1 cellular context compared by ENCODE assay signal in genomic region chr16:85860413-85861094, GRCh38.
TF ChIP-seq lines count a peak whose summit lies in the region.

No MANE protein-coding gene starts in this region.

TF ChIP-seq in GM23338, 12 proteins besides CTCF, POLR2A, EP300 and RAD21 (continued from another document):
- TF ChIP-seq, protein P1, sequence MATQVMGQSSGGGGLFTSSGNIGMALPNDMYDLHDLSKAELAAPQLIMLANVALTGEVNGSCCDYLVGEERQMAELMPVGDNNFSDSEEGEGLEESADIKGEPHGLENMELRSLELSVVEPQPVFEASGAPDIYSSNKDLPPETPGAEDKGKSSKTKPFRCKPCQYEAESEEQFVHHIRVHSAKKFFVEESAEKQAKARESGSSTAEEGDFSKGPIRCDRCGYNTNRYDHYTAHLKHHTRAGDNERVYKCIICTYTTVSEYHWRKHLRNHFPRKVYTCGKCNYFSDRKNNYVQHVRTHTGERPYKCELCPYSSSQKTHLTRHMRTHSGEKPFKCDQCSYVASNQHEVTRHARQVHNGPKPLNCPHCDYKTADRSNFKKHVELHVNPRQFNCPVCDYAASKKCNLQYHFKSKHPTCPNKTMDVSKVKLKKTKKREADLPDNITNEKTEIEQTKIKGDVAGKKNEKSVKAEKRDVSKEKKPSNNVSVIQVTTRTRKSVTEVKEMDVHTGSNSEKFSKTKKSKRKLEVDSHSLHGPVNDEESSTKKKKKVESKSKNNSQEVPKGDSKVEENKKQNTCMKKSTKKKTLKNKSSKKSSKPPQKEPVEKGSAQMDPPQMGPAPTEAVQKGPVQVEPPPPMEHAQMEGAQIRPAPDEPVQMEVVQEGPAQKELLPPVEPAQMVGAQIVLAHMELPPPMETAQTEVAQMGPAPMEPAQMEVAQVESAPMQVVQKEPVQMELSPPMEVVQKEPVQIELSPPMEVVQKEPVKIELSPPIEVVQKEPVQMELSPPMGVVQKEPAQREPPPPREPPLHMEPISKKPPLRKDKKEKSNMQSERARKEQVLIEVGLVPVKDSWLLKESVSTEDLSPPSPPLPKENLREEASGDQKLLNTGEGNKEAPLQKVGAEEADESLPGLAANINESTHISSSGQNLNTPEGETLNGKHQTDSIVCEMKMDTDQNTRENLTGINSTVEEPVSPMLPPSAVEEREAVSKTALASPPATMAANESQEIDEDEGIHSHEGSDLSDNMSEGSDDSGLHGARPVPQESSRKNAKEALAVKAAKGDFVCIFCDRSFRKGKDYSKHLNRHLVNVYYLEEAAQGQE (IDR thresholded peaks at IDR 0.05; ENCODE audit: unreplicated experiment) = no peak
- TF ChIP-seq ZNF331 (CRISPR knock-in tag; IDR thresholded peaks at IDR 0.05; ENCODE audit: low read depth) = no peak
